ENCODE assay signal across 26 cellular contexts in genomic region chr6:147407571-147407970, GRCh38.
A peak's percentile ranks its signal among the peaks of the same experiment; 100 is the strongest.
DNase-seq lines count a peak whose midpoint lies in the region; ATAC-seq, FAIRE-seq and TF ChIP-seq lines count a peak whose summit lies in the region.
"Had no signal": no experiment of that assay in that cellular context is flagged by ENCODE, and none has a peak within 500 bp of the region (broad histone marks: within the 10 kb centered on the region; RNA-seq: fewer than 3 reads in every experiment).

No MANE protein-coding gene starts in this region.

- H3F3A ChIP-seq in GM23338 (replicated peaks; ENCODE audit: low read depth): no peaks in the 10 kb centered on the region
- H3F3A ChIP-seq in Loucy (ENCODE audit: low read depth): no peaks in the 10 kb centered on the region

- ATAC-seq in GM23338: peak; percentile 35; the same call in 1 of the 3 replicates
- ATAC-seq in stimulated activated naive CD8-positive, alpha-beta T cell treated with anti-CD3 and anti-CD28 coated beads, Interleukin-15, amount 100 ng/mL, for 72 hours: no peak
- ATAC-seq: CD8-positive, alpha-beta T cell; HCT116 had no signal

- H3K9ac ChIP-seq in Loucy (ENCODE audit: low read depth, low read length, poor library complexity, severe bottlenecking) (no peak overlapping the region), mesendoderm (ENCODE audit: low read length) (no peak overlapping the region)
- H3K9ac ChIP-seq: GM23248, SK-N-SH had no signal

- TF ChIP-seq CTCF in GM23338 (conservative IDR thresholded peaks at IDR 0.05; ENCODE audit: low read depth in 2 of 2) (peak; percentile 30 to 72), Loucy (conservative IDR thresholded peaks at IDR 0.05; ENCODE audit: low read length) (peak; percentile 46), bronchial epithelial cell (IDR thresholded peaks at IDR 0.05; ENCODE audit: insufficient read depth, low read length, severe bottlenecking) (no peak), osteocyte (IDR thresholded peaks at IDR 0.05) (no peak)

- no peak overlapping the region for H3K56ac ChIP-seq in mesendoderm (ENCODE audit: low read length)

- no peak overlapping the region for H3K23ac ChIP-seq in mesendoderm (ENCODE audit: low read length)

- no CpG with 5 or more reads among the region's 8 CpGs for WGBS in mesendoderm (ENCODE audit: extremely low coverage, insufficient coverage, low lambda C conversion rate)

- no peak overlapping the region for H2BK120ac ChIP-seq in mesendoderm (ENCODE audit: low read depth, low read length)

- DNase-seq in GM23338 (ENCODE audit: low spot score) (peak; percentile 40), bronchial epithelial cell (ENCODE audit: low read depth) (no peak), mesendoderm (peak; percentile 37), osteocyte (ENCODE audit: extremely low spot score, unreplicated experiment) (no peak), NCI-H345 (lab: John Stamatoyannopoulos, UW) (no peak), NCI-H345 treated with DMSO at 0.1 percent for 48 hours (lab: John Stamatoyannopoulos, UW; ENCODE audit: unreplicated experiment) (no peak)
- no peak for DNase-seq in stimulated activated naive CD8-positive, alpha-beta T cell treated with anti-CD3 and anti-CD28 coated beads, Interleukin-15, amount 100 ng/mL, for 72 hours
- DNase-seq: CD8-positive, alpha-beta T cell; DMS153; GM23248; MG63; NCI-H1694; NCI-H2029 treated with DMSO at 0.1 percent for 48 hours; NCI-H2227 treated with DMSO at 0.1 percent for 48 hours; NCI-H510A treated with DMSO at 0.1 percent for 48 hours; SIG-M5; SK-N-SH; SW 1271 had no signal

- peak; percentile 73 for FAIRE-seq in bronchial epithelial cell (lab: Jason Lieb, UNC)
- FAIRE-seq: GM18507, RCC 7860 had no signal

- H3K79me1 ChIP-seq in mesendoderm (ENCODE audit: low read length): no peaks in the 10 kb centered on the region

- no peaks in the 10 kb centered on the region for H3K79me2 ChIP-seq in GM23338 (replicated peaks; ENCODE audit: insufficient read depth)
- no peaks in the 10 kb centered on the region for H3K79me2 ChIP-seq in Loucy (ENCODE audit: insufficient read depth, low read length)
- no peaks in the 10 kb centered on the region for H3K79me2 ChIP-seq in mesendoderm (ENCODE audit: control insufficient read depth, insufficient read depth, low read length)

- H2AK5ac ChIP-seq in mesendoderm (ENCODE audit: low read length): no peak overlapping the region

- H3K27me3 Mint-ChIP-seq in GM23338 (ENCODE audit: insufficient read depth, low read depth, poor library complexity): peaks cover 2% of the 10 kb centered on the region
- no peaks in the 10 kb centered on the region for H3K27me3 Mint-ChIP-seq in osteocyte (ENCODE audit: unreplicated experiment)
- peaks cover 12% of the 10 kb centered on the region for H3K27me3 Mint-ChIP-seq in stimulated activated naive CD8-positive, alpha-beta T cell treated with anti-CD3 and anti-CD28 coated beads, Interleukin-15, amount 100 ng/mL, for 72 hours

- no peaks in the 10 kb centered on the region for H4K20me1 ChIP-seq in GM23338 (replicated peaks; ENCODE audit: insufficient read depth)
- H4K20me1 ChIP-seq in Loucy (ENCODE audit: insufficient read depth, low read length, poor library complexity, severe bottlenecking): no peaks in the 10 kb centered on the region

- H3K36me3 ChIP-seq in GM23338 (ENCODE audit: insufficient read depth): no peaks in the 10 kb centered on the region
- H3K36me3 ChIP-seq in Loucy (ENCODE audit: insufficient read depth, low read length): no peaks in the 10 kb centered on the region
- H3K36me3 ChIP-seq in bronchial epithelial cell (ENCODE audit: control insufficient read depth, insufficient read depth, low read length): no peaks in the 10 kb centered on the region
- H3K36me3 ChIP-seq in mesendoderm (ENCODE audit: control insufficient read depth, insufficient read depth, low read length): no peaks in the 10 kb centered on the region
- H3K36me3 ChIP-seq: MG63 had no signal

- H3K27ac Mint-ChIP-seq in GM23338 (no peak overlapping the region), osteocyte (ENCODE audit: unreplicated experiment) (no peak overlapping the region)
- peak overlapping the region in 1 of 2 donors; percentile 63 for H3K27ac Mint-ChIP-seq in stimulated activated naive CD8-positive, alpha-beta T cell treated with anti-CD3 and anti-CD28 coated beads, Interleukin-15, amount 100 ng/mL, for 72 hours
- H3K27ac Mint-ChIP-seq: B cell; CD8-positive, alpha-beta T cell; IgD-negative memory B cell had no signal

- no peak overlapping the region for H3K18ac ChIP-seq in mesendoderm (ENCODE audit: low read length)

- no peaks in the 10 kb centered on the region for H3K9me3 ChIP-seq in Loucy (ENCODE audit: insufficient read depth, low read depth, low read length)
- H3K9me3 ChIP-seq: MG63, SK-N-SH had no signal

- H4K5ac ChIP-seq in mesendoderm (ENCODE audit: low read length): no peak overlapping the region

- H3K27ac ChIP-seq in GM23338 (ENCODE audit: low read depth): no peak overlapping the region
- H3K27ac ChIP-seq in mesendoderm (ENCODE audit: low read depth, low read length): no peak overlapping the region
- H3K27ac ChIP-seq: 22Rv1, C4-2B, GM23248 had no signal

- no peak overlapping the region for H2BK5ac ChIP-seq in mesendoderm (ENCODE audit: low read length)

- H3K9me2 ChIP-seq in GM23338 (ENCODE audit: insufficient read depth): peaks cover 4% of the 10 kb centered on the region; the same call in 1 of the 2 replicates
- no peaks in the 10 kb centered on the region for H3K9me2 ChIP-seq in Loucy (replicated peaks; ENCODE audit: low read depth, low read length)
- H3K9me2 ChIP-seq: SK-N-SH had no signal

- no peak overlapping the region for H4K8ac ChIP-seq in mesendoderm (ENCODE audit: low read depth, low read length)

- no peak overlapping the region for H2AFZ ChIP-seq in GM23338
- no peak overlapping the region for H2AFZ ChIP-seq in Loucy (ENCODE audit: low read length)
- H2AFZ ChIP-seq: GM23248 had no signal

- H3K4me3 Mint-ChIP-seq in GM23338 (no peak overlapping the region), osteocyte (ENCODE audit: unreplicated experiment) (no peak overlapping the region)
- H3K4me3 Mint-ChIP-seq in stimulated activated naive CD8-positive, alpha-beta T cell treated with anti-CD3 and anti-CD28 coated beads, Interleukin-15, amount 100 ng/mL, for 72 hours: no peak overlapping the region
- H3K4me3 Mint-ChIP-seq: B cell; CD8-positive, alpha-beta T cell; IgD-negative memory B cell had no signal

- H3K4me1 Mint-ChIP-seq in GM23338: no peaks in the 10 kb centered on the region
- H3K4me1 Mint-ChIP-seq in osteocyte (ENCODE audit: unreplicated experiment): no peaks in the 10 kb centered on the region
- H3K4me1 Mint-ChIP-seq in stimulated activated naive CD8-positive, alpha-beta T cell treated with anti-CD3 and anti-CD28 coated beads, Interleukin-15, amount 100 ng/mL, for 72 hours: no peaks in the 10 kb centered on the region
- H3K4me1 Mint-ChIP-seq: B cell, IgD-negative memory B cell had no signal

- H3K4me3 ChIP-seq in GM23338 (no peak overlapping the region), Loucy (ENCODE audit: low read length, poor library complexity, severe bottlenecking) (no peak overlapping the region), bronchial epithelial cell (ENCODE audit: low read depth, low read length) (no peak overlapping the region), mesendoderm (ENCODE audit: low read length) (no peak overlapping the region)
- H3K4me3 ChIP-seq: GM23248, MG63 had no signal

- H3K4ac ChIP-seq in mesendoderm (ENCODE audit: low read depth, low read length): no peak overlapping the region

- H2BK15ac ChIP-seq in mesendoderm (replicated peaks; ENCODE audit: low read depth): no peak overlapping the region

- H3K4me1 ChIP-seq in GM23338 (ENCODE audit: insufficient read depth): no peaks in the 10 kb centered on the region
- no peaks in the 10 kb centered on the region for H3K4me1 ChIP-seq in Loucy (ENCODE audit: insufficient read depth, low read length, poor library complexity, severe bottlenecking)
- H3K4me1 ChIP-seq in mesendoderm (ENCODE audit: control insufficient read depth, low read depth, low read length): no peaks in the 10 kb centered on the region

- H3K4me2 ChIP-seq in GM23338 (no peak overlapping the region), Loucy (ENCODE audit: low read depth, low read length, poor library complexity, severe bottlenecking) (no peak overlapping the region), mesendoderm (ENCODE audit: low read length) (no peak overlapping the region)
- H3K4me2 ChIP-seq: SK-N-SH had no signal

- no peaks in the 10 kb centered on the region for H3K36me3 Mint-ChIP-seq in GM23338 (ENCODE audit: low read depth)
- H3K36me3 Mint-ChIP-seq in osteocyte (ENCODE audit: unreplicated experiment): no peaks in the 10 kb centered on the region
- H3K36me3 Mint-ChIP-seq: CD8-positive, alpha-beta T cell; IgD-negative memory B cell had no signal

- H3K27me3 ChIP-seq in GM23338 (ENCODE audit: insufficient read depth) (no peaks in the 10 kb centered on the region), Loucy (ENCODE audit: insufficient read depth, low read length, poor library complexity, severe bottlenecking) (no peaks in the 10 kb centered on the region), bronchial epithelial cell (ENCODE audit: control insufficient read depth, insufficient read depth, low read length) (no peaks in the 10 kb centered on the region), mesendoderm (ENCODE audit: insufficient read depth, low read length, poor library complexity) (no peaks in the 10 kb centered on the region)
- H3K27me3 ChIP-seq: MG63 had no signal

- peaks cover 3% of the 10 kb centered on the region; the same call in 2 of the 3 replicates for H3K9me3 Mint-ChIP-seq in GM23338
- peaks cover 8% of the 10 kb centered on the region for H3K9me3 Mint-ChIP-seq in osteocyte (ENCODE audit: unreplicated experiment)
- H3K9me3 Mint-ChIP-seq in stimulated activated naive CD8-positive, alpha-beta T cell treated with anti-CD3 and anti-CD28 coated beads, Interleukin-15, amount 100 ng/mL, for 72 hours: peaks cover 10 to 13% of the 10 kb centered on the region in 2 donors
- H3K9me3 Mint-ChIP-seq: CD8-positive, alpha-beta T cell had no signal

Comparison
In these comparisons a context has a peak if more than half of its experiments do, and no peak if none do; other contexts are left out.
1. DNase-seq: peak in GM23338 (single experiment) and mesendoderm (single experiment); none in bronchial epithelial cell (single experiment), osteocyte (single experiment), stimulated activated naive CD8-positive, alpha-beta T cell treated with anti-CD3 and anti-CD28 coated beads, Interleukin-15, amount 100 ng/mL, for 72 hours (0 of 2), NCI-H345 (single experiment) and NCI-H345 treated with DMSO at 0.1 percent for 48 hours (single experiment).
2. CTCF ChIP-seq: peak in GM23338 (2 of 2) and Loucy (single experiment); none in bronchial epithelial cell (single experiment) and osteocyte (single experiment).